ENCODE assay signal across 2 cellular contexts in the genomic region with DNA sequence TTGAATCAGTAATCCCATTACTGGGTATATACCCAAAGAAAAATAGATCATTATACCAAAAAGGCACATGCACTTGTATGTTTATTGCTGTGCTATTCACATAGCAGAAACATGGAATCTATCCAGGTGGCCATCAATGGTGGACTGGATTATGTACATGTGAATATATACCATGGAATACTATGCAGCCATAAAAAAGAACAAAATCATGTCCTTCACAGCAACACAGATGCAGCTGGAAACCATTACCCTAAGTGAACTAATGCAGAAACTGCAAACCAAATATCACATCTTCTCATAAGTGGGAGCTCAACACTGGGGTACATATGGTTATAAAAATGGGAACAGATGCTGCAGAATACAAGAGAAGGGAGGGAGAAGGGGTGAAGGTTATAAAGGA.
TF ChIP-seq lines count a peak whose summit lies in the region.

No MANE protein-coding gene starts in this region.

TF ChIP-seq in HEK293, 187 proteins besides CTCF, POLR2A, EP300 and RAD21 (continued from another document):
- TF ChIP-seq KLF10 (tag by site-specific recombination; IDR thresholded peaks at IDR 0.05) (no peak), ZNF146 (tag by site-specific recombination; IDR thresholded peaks at IDR 0.05) (peak; percentile 67)

TF ChIP-seq in K562, 482 proteins besides CTCF, POLR2A, EP300 and RAD21 (continued from another document):
- TF ChIP-seq, protein P1, sequence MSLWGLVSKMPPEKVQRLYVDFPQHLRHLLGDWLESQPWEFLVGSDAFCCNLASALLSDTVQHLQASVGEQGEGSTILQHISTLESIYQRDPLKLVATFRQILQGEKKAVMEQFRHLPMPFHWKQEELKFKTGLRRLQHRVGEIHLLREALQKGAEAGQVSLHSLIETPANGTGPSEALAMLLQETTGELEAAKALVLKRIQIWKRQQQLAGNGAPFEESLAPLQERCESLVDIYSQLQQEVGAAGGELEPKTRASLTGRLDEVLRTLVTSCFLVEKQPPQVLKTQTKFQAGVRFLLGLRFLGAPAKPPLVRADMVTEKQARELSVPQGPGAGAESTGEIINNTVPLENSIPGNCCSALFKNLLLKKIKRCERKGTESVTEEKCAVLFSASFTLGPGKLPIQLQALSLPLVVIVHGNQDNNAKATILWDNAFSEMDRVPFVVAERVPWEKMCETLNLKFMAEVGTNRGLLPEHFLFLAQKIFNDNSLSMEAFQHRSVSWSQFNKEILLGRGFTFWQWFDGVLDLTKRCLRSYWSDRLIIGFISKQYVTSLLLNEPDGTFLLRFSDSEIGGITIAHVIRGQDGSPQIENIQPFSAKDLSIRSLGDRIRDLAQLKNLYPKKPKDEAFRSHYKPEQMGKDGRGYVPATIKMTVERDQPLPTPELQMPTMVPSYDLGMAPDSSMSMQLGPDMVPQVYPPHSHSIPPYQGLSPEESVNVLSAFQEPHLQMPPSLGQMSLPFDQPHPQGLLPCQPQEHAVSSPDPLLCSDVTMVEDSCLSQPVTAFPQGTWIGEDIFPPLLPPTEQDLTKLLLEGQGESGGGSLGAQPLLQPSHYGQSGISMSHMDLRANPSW (CRISPR knock-in tag; IDR thresholded peaks at IDR 0.05) = no peak
- TF ChIP-seq ZNF146 (CRISPR knock-in tag; IDR thresholded peaks at IDR 0.05; ENCODE audit: unreplicated experiment) = peak; percentile 74
- TF ChIP-seq, protein P2, sequence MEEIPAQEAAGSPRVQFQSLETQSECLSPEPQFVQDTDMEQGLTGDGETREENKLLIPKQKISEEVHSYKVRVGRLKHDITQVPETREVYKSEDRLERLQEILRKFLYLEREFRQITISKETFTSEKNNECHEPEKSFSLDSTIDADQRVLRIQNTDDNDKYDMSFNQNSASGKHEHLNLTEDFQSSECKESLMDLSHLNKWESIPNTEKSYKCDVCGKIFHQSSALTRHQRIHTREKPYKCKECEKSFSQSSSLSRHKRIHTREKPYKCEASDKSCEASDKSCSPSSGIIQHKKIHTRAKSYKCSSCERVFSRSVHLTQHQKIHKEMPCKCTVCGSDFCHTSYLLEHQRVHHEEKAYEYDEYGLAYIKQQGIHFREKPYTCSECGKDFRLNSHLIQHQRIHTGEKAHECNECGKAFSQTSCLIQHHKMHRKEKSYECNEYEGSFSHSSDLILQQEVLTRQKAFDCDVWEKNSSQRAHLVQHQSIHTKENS (CRISPR knock-in tag; IDR thresholded peaks at IDR 0.05) = no peak
- TF ChIP-seq ILF3 (IDR thresholded peaks at IDR 0.05; ENCODE audit: borderline replicate concordance) = no peak
- TF ChIP-seq ZNF778 (CRISPR knock-in tag; IDR thresholded peaks at IDR 0.05) = no peak
- TF ChIP-seq HOXB6 (CRISPR knock-in tag; IDR thresholded peaks at IDR 0.05; ENCODE audit: borderline replicate concordance) = no peak
- no peak for TF ChIP-seq ZNF217 (CRISPR knock-in tag; IDR thresholded peaks at IDR 0.05)
- no peak for TF ChIP-seq HIVEP1 (CRISPR knock-in tag; IDR thresholded peaks at IDR 0.05)
- no peak for TF ChIP-seq NR2F6 (CRISPR knock-in tag; IDR thresholded peaks at IDR 0.05)
- no peak for TF ChIP-seq ZNF12 (CRISPR knock-in tag; IDR thresholded peaks at IDR 0.05)
- TF ChIP-seq FIP1L1 (IDR thresholded peaks at IDR 0.05; ENCODE audit: low read depth, low read length, poor library complexity, severe bottlenecking) = no peak
